ENCODE assay signal across 1 cellular context in the genomic region with DNA sequence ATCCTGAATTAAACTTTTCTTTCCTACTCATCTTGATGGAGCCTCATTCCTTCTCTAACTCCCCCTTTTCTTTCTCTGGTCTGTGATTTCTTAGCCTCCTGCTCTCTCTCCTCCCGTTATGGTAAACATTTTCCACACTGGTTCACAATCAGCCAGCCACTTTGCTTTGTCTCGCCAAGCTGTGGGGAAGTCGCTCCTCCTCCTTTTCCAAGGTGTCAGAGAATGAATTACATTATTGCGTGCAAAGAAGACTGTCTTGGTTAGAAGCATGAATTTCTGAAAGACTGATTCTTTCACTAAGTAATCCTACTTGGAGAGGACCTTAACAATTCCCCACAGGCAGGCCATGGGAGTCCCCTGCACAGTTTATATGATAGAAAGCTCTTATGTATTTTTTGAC.
TF ChIP-seq lines count a peak whose summit lies in the region.

No MANE protein-coding gene starts in this region.

TF ChIP-seq in HepG2, 621 proteins besides CTCF, POLR2A, EP300 and RAD21:
- TF ChIP-seq, protein P1, sequence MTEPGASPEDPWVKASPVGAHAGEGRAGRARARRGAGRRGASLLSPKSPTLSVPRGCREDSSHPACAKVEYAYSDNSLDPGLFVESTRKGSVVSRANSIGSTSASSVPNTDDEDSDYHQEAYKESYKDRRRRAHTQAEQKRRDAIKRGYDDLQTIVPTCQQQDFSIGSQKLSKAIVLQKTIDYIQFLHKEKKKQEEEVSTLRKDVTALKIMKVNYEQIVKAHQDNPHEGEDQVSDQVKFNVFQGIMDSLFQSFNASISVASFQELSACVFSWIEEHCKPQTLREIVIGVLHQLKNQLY (CRISPR knock-in tag; IDR thresholded peaks at IDR 0.05), result no peak
- TF ChIP-seq, protein P2, sequence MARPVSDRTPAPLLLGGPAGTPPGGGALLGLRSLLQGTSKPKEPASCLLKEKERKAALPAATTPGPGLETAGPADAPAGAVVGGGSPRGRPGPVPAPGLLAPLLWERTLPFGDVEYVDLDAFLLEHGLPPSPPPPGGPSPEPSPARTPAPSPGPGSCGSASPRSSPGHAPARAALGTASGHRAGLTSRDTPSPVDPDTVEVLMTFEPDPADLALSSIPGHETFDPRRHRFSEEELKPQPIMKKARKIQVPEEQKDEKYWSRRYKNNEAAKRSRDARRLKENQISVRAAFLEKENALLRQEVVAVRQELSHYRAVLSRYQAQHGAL (CRISPR knock-in tag; IDR thresholded peaks at IDR 0.05; ENCODE audit: not compliant biosample characterization), result no peak
- TF ChIP-seq NRL (CRISPR knock-in tag; IDR thresholded peaks at IDR 0.05; ENCODE audit: borderline replicate concordance) (no peak), GPBP1L1 (CRISPR knock-in tag; IDR thresholded peaks at IDR 0.05) (no peak), ZBTB21 (CRISPR knock-in tag; IDR thresholded peaks at IDR 0.05) (no peak), ZNF790 (CRISPR knock-in tag; IDR thresholded peaks at IDR 0.05; ENCODE audit: borderline replicate concordance) (no peak), BCL3 (CRISPR knock-in tag; IDR thresholded peaks at IDR 0.05) (no peak), SKI (IDR thresholded peaks at IDR 0.05; ENCODE audit: partially characterized antibody) (no peak), RFXAP (CRISPR knock-in tag; IDR thresholded peaks at IDR 0.05; ENCODE audit: borderline replicate concordance) (no peak)
